1 cellular context compared by ENCODE assay signal in the genomic region with DNA sequence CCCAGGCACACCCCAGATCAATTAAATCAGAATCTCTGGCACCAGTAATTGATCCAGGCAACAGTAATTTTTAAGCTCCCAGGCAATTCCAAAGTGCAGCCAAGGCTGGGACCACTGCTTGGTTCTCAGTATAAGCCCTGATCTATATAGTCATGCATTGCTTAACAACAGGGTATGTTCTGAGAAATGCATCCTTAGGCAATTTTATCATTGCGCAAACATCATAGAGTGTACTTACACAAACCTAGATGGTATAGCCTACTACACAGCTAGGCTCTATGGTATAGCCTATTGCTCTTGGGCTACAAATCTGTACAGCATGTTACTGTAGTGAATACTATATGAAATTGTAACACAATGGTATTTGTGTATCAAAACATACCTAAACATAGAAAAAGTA.
A peak's percentile ranks its signal among the peaks of the same experiment; 100 is the strongest.
TF ChIP-seq lines count a peak whose summit lies in the region.

No MANE protein-coding gene starts in this region.

TF ChIP-seq in HepG2, 621 proteins besides CTCF, POLR2A, EP300 and RAD21:
- TF ChIP-seq CEBPG (CRISPR knock-in tag; IDR thresholded peaks at IDR 0.05) (peak; percentile 39; the same call in 1 of the 2 replicates), ZBTB21 (CRISPR knock-in tag; IDR thresholded peaks at IDR 0.05) (no peak), ZNF343 (CRISPR knock-in tag; IDR thresholded peaks at IDR 0.05) (no peak), TEAD3 (CRISPR knock-in tag; optimal IDR thresholded peaks at IDR 0.05; ENCODE audit: borderline replicate concordance) (no peak), ZFY (CRISPR knock-in tag; IDR thresholded peaks at IDR 0.05) (no peak), CEBPB (IDR thresholded peaks at IDR 0.05; ENCODE audit: borderline replicate concordance, low read depth, low read length) (peak; percentile 80; the same call in 1 of the 2 replicates)
